8 cellular contexts compared by ENCODE assay signal in the genomic region with DNA sequence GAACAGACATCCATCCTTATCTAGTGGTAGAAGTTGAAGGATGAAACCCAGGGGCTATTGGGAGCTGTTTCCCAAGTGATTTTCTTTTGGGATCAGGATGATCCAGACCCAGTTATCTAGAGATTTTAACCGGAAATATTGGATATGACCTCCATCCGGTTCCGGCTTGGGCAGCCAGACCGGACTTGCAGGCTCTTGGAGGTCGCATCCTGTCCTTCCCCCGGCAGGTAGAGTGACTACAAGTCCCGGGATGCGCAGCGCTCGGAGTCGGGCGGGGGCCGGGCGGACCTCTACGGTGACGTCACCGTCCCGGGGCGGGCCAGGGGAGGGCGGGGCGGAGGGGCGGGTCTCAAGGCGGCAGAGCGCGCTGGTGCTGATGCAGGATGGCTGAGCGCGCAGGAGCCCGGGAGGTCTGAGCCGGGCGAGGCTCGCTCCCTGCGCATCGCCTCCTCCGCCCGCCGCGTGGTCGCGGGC. TPM values are rescaled to one million over a fixed set of nuclear protein-coding genes. Genes with fewer than 3 reads are reported as not detected.
DNase-seq lines count a peak whose midpoint lies in the region; ATAC-seq and TF ChIP-seq lines count a peak whose summit lies in the region.

A gene (plus strand): TSS at position 360 of the 474 bp plus-strand sequence. CDS start 391 bp downstream, outside the sequence.

- H3K27ac Mint-ChIP-seq in activated CD8-positive, alpha-beta T cell treated with anti-CD3 and anti-CD28 coated beads, Interleukin-2, amount 10 ng/mL, durations not matched to agents 7 days and 5 days, result no peak within 1 kb of the TSS

- H3K27ac ChIP-seq in ectodermal cell (ENCODE audit: insufficient read depth, low read depth, low read length, poor library complexity, severe bottlenecking), result peak within 1 kb of the TSS; percentile 82
- no peak within 1 kb of the TSS for H3K27ac ChIP-seq in lower lobe of right lung

- no peaks in the 10 kb centered on the region for H3K9me3 Mint-ChIP-seq in activated CD8-positive, alpha-beta T cell treated with anti-CD3 and anti-CD28 coated beads, Interleukin-2, amount 10 ng/mL, durations not matched to agents 7 days and 5 days (ENCODE audit: insufficient read depth)

- H3K36me3 ChIP-seq in ectodermal cell (ENCODE audit: control insufficient read depth, insufficient read depth, low read length) (no peaks in the 10 kb centered on the region), lower lobe of right lung (no peaks in the 10 kb centered on the region)

- 2% methylated on average over 39 of the region's 39 CpGs for WGBS in ectodermal cell, 2 experiments

- peak within 1 kb of the TSS; percentile 77 for H3K4me3 Mint-ChIP-seq in activated CD8-positive, alpha-beta T cell treated with anti-CD3 and anti-CD28 coated beads, Interleukin-2, amount 10 ng/mL, durations not matched to agents 7 days and 5 days

- DNase-seq in ACHN, result peak; percentile 83
- peak; percentile 83 for DNase-seq in NCI-H446 treated with DMSO at 0.1 percent for 48 hours (lab: John Stamatoyannopoulos, UW)
- peak; percentile 94 for DNase-seq in activated CD8-positive, alpha-beta T cell treated with anti-CD3 and anti-CD28 coated beads, Interleukin-2, amount 10 ng/mL, durations not matched to agents 7 days and 5 days
- DNase-seq in lower lobe of right lung, result peak; percentile 80
- peak; percentile 85 to 92 (median 85) for DNase-seq in stimulated activated CD4-positive, alpha-beta T cell treated with anti-CD3 and anti-CD28 coated beads, TNF-alpha, amount 100 ng/mL, for 48 hours (ENCODE audit: low read depth in 3 of 3)

- intact Hi-C loops in lower lobe of right lung (cut with DNase I), result no loop called here

- no peaks in the 10 kb centered on the region for H3K9me3 ChIP-seq in ectodermal cell (ENCODE audit: control insufficient read depth, low read length)
- no peaks in the 10 kb centered on the region for H3K9me3 ChIP-seq in lower lobe of right lung

- H3K27me3 ChIP-seq in ectodermal cell (ENCODE audit: control insufficient read depth, insufficient read depth, low read length, poor library complexity, severe bottlenecking) (peaks cover 13% of the 10 kb centered on the region), lower lobe of right lung (ENCODE audit: low read depth) (peaks cover 54% of the 10 kb centered on the region)

- POLR2A ChIA-PET in activated CD8-positive, alpha-beta T cell treated with anti-CD3 and anti-CD28 coated beads, Interleukin-2, amount 10 ng/mL, durations not matched to agents 7 days and 5 days (lab: Charles Lee), result no interaction called here

- H3K4me3 ChIP-seq in ectodermal cell (ENCODE audit: insufficient read depth, low read depth, low read length), result peak within 1 kb of the TSS; percentile 78
- H3K4me3 ChIP-seq in lower lobe of right lung, result peak within 1 kb of the TSS; percentile 53

- in situ Hi-C loops in ACHN (cut with HindIII; ENCODE audit: low pct_ligation_motif_present, low pct_unique_long_range_greater_than_20kb, low sequenced_read_pairs), result no loop called here

- H3K4me1 ChIP-seq in ectodermal cell (ENCODE audit: control insufficient read depth, insufficient read depth, low read length) (no peaks in the 10 kb centered on the region), lower lobe of right lung (peaks cover 24% of the 10 kb centered on the region)

- ATAC-seq in GM18909 (IDR thresholded peaks at IDR 0.05; ENCODE audit: poor library complexity, unreplicated experiment), result peak; percentile 95
- ATAC-seq in HG03175 (IDR thresholded peaks at IDR 0.05; ENCODE audit: unreplicated experiment), result peak; percentile 93
- peak; percentile 92 for ATAC-seq in activated CD8-positive, alpha-beta T cell treated with anti-CD3 and anti-CD28 coated beads, Interleukin-2, amount 10 ng/mL, durations not matched to agents 7 days and 5 days
- peak; percentile 89 to 91 for ATAC-seq in lower lobe of right lung

- H3K27me3 Mint-ChIP-seq in activated CD8-positive, alpha-beta T cell treated with anti-CD3 and anti-CD28 coated beads, Interleukin-2, amount 10 ng/mL, durations not matched to agents 7 days and 5 days (ENCODE audit: low read depth), result peaks cover 34% of the 10 kb centered on the region

- H3K4me1 Mint-ChIP-seq in activated CD8-positive, alpha-beta T cell treated with anti-CD3 and anti-CD28 coated beads, Interleukin-2, amount 10 ng/mL, durations not matched to agents 7 days and 5 days (ENCODE audit: low read depth), result peaks cover 15% of the 10 kb centered on the region

- CTCF ChIA-PET in activated CD8-positive, alpha-beta T cell treated with anti-CD3 and anti-CD28 coated beads, Interleukin-2, amount 10 ng/mL, durations not matched to agents 7 days and 5 days (lab: Charles Lee), result no interaction called here

- no peak for TF ChIP-seq CTCF in lower lobe of right lung (IDR thresholded peaks at IDR 0.05)

- peaks cover 2% of the 10 kb centered on the region for H3K36me3 Mint-ChIP-seq in activated CD8-positive, alpha-beta T cell treated with anti-CD3 and anti-CD28 coated beads, Interleukin-2, amount 10 ng/mL, durations not matched to agents 7 days and 5 days (ENCODE audit: low read depth)

RNA-seq across cellular contexts. Expression of the gene that starts here (rescaled TPM):
- total RNA-seq in activated CD8-positive, alpha-beta T cell treated with anti-CD3 and anti-CD28 coated beads, Interleukin-2, amount 10 ng/mL, durations not matched to agents 7 days and 5 days, result 1 to 10 TPM; 4.4 to 6.5 TPM
- 55.0 TPM for polyA plus RNA-seq in ectodermal cell (2013, experiment 1 of 4)
- polyA plus RNA-seq in ectodermal cell (2013, experiment 2 of 4), result 64.7 TPM
- 41.6 TPM for polyA plus RNA-seq in ectodermal cell (2013, experiment 3 of 4)
- polyA plus RNA-seq in ectodermal cell (2013, experiment 4 of 4), result 45.8 TPM
- 0.47 TPM for total RNA-seq in lower lobe of right lung

Comparison
In these comparisons a context has a peak if more than half of its experiments do, and no peak if none do; other contexts are left out.
1. Peak in DNase-seq, ATAC-seq and H3K4me3 ChIP-seq in lower lobe of right lung; RNA of the gene not detected or under 1 TPM.